10 cellular contexts compared by ENCODE assay signal in the genomic region with DNA sequence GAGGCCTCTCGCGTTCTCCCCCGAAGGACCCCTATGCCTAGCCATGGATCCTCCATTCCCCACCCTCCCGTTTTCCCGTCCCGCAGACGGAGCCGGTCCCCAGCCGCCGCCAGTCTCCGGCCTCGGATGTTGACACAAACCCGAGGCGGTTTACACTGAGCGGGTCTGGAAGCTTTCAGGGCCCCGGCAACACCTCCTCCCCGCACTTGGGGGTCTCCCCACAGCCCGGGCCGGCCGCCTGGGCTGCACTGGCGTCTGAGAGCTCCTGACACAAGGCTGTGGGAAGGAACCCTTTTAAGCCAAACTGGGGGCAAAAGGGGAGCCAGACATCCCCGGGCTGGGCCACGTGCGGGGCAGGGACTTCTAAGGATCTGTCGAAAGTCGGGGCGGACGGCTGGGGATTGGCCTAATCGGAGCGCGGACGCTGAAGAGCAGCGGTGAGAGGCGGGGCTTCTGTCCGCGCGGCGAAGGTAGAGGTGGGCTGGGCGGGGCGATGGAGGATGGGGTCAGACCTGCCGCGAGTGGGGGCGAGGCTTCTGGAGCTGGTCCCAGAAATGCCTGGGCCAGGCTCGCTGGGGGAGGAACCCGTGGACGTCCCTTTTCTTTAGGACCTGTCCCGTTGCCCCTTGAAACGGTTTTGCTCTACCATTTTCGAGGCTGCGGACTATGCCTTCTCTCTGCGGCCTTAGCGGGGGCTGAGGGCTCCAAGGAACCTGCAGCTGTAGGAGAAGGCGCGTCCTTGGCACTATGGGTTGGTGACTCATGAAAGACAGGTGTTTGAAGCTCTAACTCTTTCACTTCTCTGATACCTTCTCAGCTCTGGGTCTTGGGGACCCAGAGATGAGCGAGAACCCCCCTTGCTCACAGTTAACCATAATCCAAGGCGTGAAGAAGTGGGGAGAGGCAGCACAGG. TPM values are rescaled to one million over a fixed set of nuclear protein-coding genes. Genes with fewer than 3 reads are reported as not detected.
DNase-seq lines count a peak whose midpoint lies in the region; ATAC-seq lines count a peak whose summit lies in the region.
"Had no signal": no experiment of that assay in that cellular context is flagged by ENCODE, and none has a peak within 500 bp of the region (broad histone marks: within the 10 kb centered on the region; RNA-seq: fewer than 3 reads in every experiment).

No MANE protein-coding gene starts in this region.

- H3K27me3 ChIP-seq in CD8-positive, alpha-beta memory T cell (ENCODE audit: insufficient read depth, low read length, poor library complexity, severe bottlenecking): peaks cover 17% of the 10 kb centered on the region
- peaks cover 61 to 64% of the 10 kb centered on the region in 2 donors for H3K27me3 ChIP-seq in duodenal mucosa (ENCODE audit: control insufficient read depth in 1 of 2, insufficient read depth in 2 of 2, low read length in 2 of 2)
- H3K27me3 ChIP-seq in neuronal stem cell (ENCODE audit: control insufficient read depth in 3 of 3, insufficient read depth in 3 of 3, low read depth in 1 of 3, low read length in 3 of 3): peaks cover 9 to 80% (median 73%) of the 10 kb centered on the region in 3 experiments

- ATAC-seq in HG03095 (IDR thresholded peaks at IDR 0.05; ENCODE audit: unreplicated experiment): no peak
- no peak for ATAC-seq in GM18861 (IDR thresholded peaks at IDR 0.05; ENCODE audit: unreplicated experiment)
- no peak for ATAC-seq in activated CD4-positive, CD25-positive, alpha-beta regulatory T cell treated with anti-CD3 and anti-CD28 coated beads, Interleukin-2, amount 50 U/mL, for 24 hours

- peaks cover 5 to 29% of the 10 kb centered on the region in 2 donors for H3K27me3 Mint-ChIP-seq in CD8-positive, alpha-beta memory T cell

- H2BK120ac ChIP-seq in neuronal stem cell (ENCODE audit: low read depth, low read length): no peak overlapping the region

- peak overlapping the region; percentile 74 for H3K18ac ChIP-seq in neuronal stem cell (ENCODE audit: low read length)

- H3K9me3 Mint-ChIP-seq in CD8-positive, alpha-beta memory T cell: no peaks in the 10 kb centered on the region

- H3K4me2 ChIP-seq in neuronal stem cell (ENCODE audit: insufficient read depth, low read length, poor library complexity, severe bottlenecking): peak overlapping the region; percentile 66

- peaks cover 0 to 1% (median under 1%) of the 10 kb centered on the region in 3 donors for H3K36me3 Mint-ChIP-seq in CD8-positive, alpha-beta memory T cell

- peak overlapping the region in 7 of 8 donors; percentile 51 to 87 (median 74) for H3K27ac Mint-ChIP-seq in CD8-positive, alpha-beta memory T cell

- H3K4me1 Mint-ChIP-seq in CD8-positive, alpha-beta memory T cell: peaks cover 14 to 50% (median 23%) of the 10 kb centered on the region in 3 donors

- no peaks in the 10 kb centered on the region for H3K36me3 ChIP-seq in CD8-positive, alpha-beta memory T cell (ENCODE audit: insufficient read depth, low read length)
- H3K36me3 ChIP-seq in duodenal mucosa (ENCODE audit: control insufficient read depth in 1 of 2, insufficient read depth in 2 of 2, low read length in 2 of 2) (no peaks in the 10 kb centered on the region), neuronal stem cell (replicated peaks in 1 of 2; ENCODE audit: control insufficient read depth in 2 of 2, insufficient read depth in 2 of 2, low read length in 2 of 2) (no peaks in the 10 kb centered on the region)
- H3K36me3 ChIP-seq: right lobe of liver had no signal

- WGBS in neuronal stem cell (ENCODE audit: extremely low coverage in 2 of 2, insufficient read length in 2 of 2, insufficient replicate concordance in 1 of 2), 2 donors: no CpG with 5 or more reads among the region's 56 CpGs

- no peak overlapping the region for H2BK12ac ChIP-seq in neuronal stem cell (ENCODE audit: low read length)

- H4K91ac ChIP-seq in neuronal stem cell (ENCODE audit: low read depth, low read length, poor library complexity): no peak overlapping the region

- H3K9me3 ChIP-seq in CD8-positive, alpha-beta memory T cell (ENCODE audit: low read length): no peaks in the 10 kb centered on the region
- no peaks in the 10 kb centered on the region for H3K9me3 ChIP-seq in duodenal mucosa (ENCODE audit: control insufficient read depth in 1 of 2, low read length in 2 of 2)
- H3K9me3 ChIP-seq in neuronal stem cell (replicated peaks in 1 of 2; ENCODE audit: control insufficient read depth in 2 of 2, insufficient read depth in 1 of 2, low read depth in 1 of 2, low read length in 2 of 2): peaks cover 0 to 3% of the 10 kb centered on the region in 2 donors
- H3K9me3 ChIP-seq: right lobe of liver had no signal

- peak overlapping the region; percentile 75 to 89 (median 80) for H3K4me3 Mint-ChIP-seq in CD8-positive, alpha-beta memory T cell

- H2AFZ ChIP-seq in neuronal stem cell (ENCODE audit: low read length): peak overlapping the region; percentile 96

- H3K4me3 ChIP-seq in CD8-positive, alpha-beta memory T cell (ENCODE audit: low read length): peak overlapping the region; percentile 78
- H3K4me3 ChIP-seq in duodenal mucosa (ENCODE audit: low read depth in 1 of 2, low read length in 2 of 2) (peak overlapping the region; percentile 36 to 60), neuronal stem cell (ENCODE audit: low read length in 2 of 2) (peak overlapping the region; percentile 53 to 54)

- peak overlapping the region; percentile 23 for H2AK5ac ChIP-seq in neuronal stem cell (ENCODE audit: low read depth, low read length)

- H3K4me1 ChIP-seq in CD8-positive, alpha-beta memory T cell (ENCODE audit: insufficient read depth, low read length): peaks cover 18% of the 10 kb centered on the region
- H3K4me1 ChIP-seq in duodenal mucosa (ENCODE audit: control insufficient read depth in 1 of 2, insufficient read depth in 2 of 2, low read length in 2 of 2): peaks cover 14 to 17% of the 10 kb centered on the region in 2 donors
- H3K4me1 ChIP-seq in neuronal stem cell (ENCODE audit: control insufficient read depth in 2 of 2, insufficient read depth in 1 of 2, low read depth in 1 of 2, low read length in 2 of 2): peaks cover 17 to 24% of the 10 kb centered on the region in 2 donors

- H3K9ac ChIP-seq in duodenal mucosa (ENCODE audit: low read depth in 1 of 2, low read length in 2 of 2): no peak overlapping the region
- H3K9ac ChIP-seq in neuronal stem cell (ENCODE audit: low read depth, low read length, poor library complexity): peak overlapping the region; percentile 9

- CTCF ChIA-PET in CD8-positive, alpha-beta memory T cell (lab: Charles Lee): interaction anchor here (0.8 to 3.0 kb wide), 6 partner anchors 9 to 117 kb away, joined by 3 to 20 read pairs (median 4); a partner anchor contains a TSS

- no peak overlapping the region for H2BK5ac ChIP-seq in neuronal stem cell (ENCODE audit: low read length)

- H3K23ac ChIP-seq in neuronal stem cell (ENCODE audit: low read depth, low read length, poor library complexity): peak overlapping the region; percentile 78

- peak in 3 of 5 donors; percentile 13 to 61 (median 35) for DNase-seq in CD8-positive, alpha-beta memory T cell
- DNase-seq in NCI-H1436 treated with DMSO at 0.1 percent for 48 hours (lab: John Stamatoyannopoulos, UW) (peak; percentile 7), neuronal stem cell (ENCODE audit: low spot score) (no peak), NCI-H2081 (lab: John Stamatoyannopoulos, UW) (no peak)
- DNase-seq: right lobe of liver had no signal

- POLR2A ChIA-PET in CD8-positive, alpha-beta memory T cell (lab: Charles Lee): interaction anchor here (0.6 to 2.0 kb wide), 6 partner anchors 11 to 1836 kb away, joined by 3 to 12 read pairs (median 5); a partner anchor contains a TSS

- H3K27ac ChIP-seq in CD8-positive, alpha-beta memory T cell (ENCODE audit: low read depth, low read length): no peak overlapping the region
- H3K27ac ChIP-seq in duodenal mucosa (ENCODE audit: low read depth, low read length) (no peak overlapping the region), neuronal stem cell (replicated peaks; ENCODE audit: low read length) (no peak overlapping the region)
- H3K27ac ChIP-seq: right lobe of liver had no signal

- no peak overlapping the region for H2BK15ac ChIP-seq in neuronal stem cell (ENCODE audit: low read length)

- no peak overlapping the region for H3K14ac ChIP-seq in neuronal stem cell (ENCODE audit: low read length)

- no peak overlapping the region for H4K8ac ChIP-seq in neuronal stem cell (ENCODE audit: low read depth, low read length)

- H3K4ac ChIP-seq in neuronal stem cell (ENCODE audit: low read length): no peak overlapping the region

- no peaks in the 10 kb centered on the region for H3K79me1 ChIP-seq in neuronal stem cell (ENCODE audit: low read depth, low read length)

RNA-seq across cellular contexts. Expression of a gene that starts 1.2 kb away (rescaled TPM):
- 1 to 10 TPM; 1.9 to 2.0 TPM for total RNA-seq in CD8-positive, alpha-beta memory T cell
- polyA plus RNA-seq in CD8-positive, alpha-beta memory T cell: 2.5 TPM
- 0.18 TPM for polyA plus RNA-seq in neuronal stem cell (2013, experiment 1 of 2)
- polyA plus RNA-seq in neuronal stem cell (2013, experiment 2 of 2): 0.11 TPM
- total RNA-seq: right lobe of liver had no signal

RNA-seq across cellular contexts. Expression of a gene that starts 20.5 kb away (rescaled TPM):
- total RNA-seq in CD8-positive, alpha-beta memory T cell: not detected
- not detected for polyA plus RNA-seq in CD8-positive, alpha-beta memory T cell
- 0.04 TPM for polyA plus RNA-seq in neuronal stem cell (2013, experiment 1 of 2)
- not detected for polyA plus RNA-seq in neuronal stem cell (2013, experiment 2 of 2)
- total RNA-seq: NCI-H460, right lobe of liver had no signal

RNA-seq across cellular contexts. Expression of a gene that starts 46.3 kb away (rescaled TPM):
- total RNA-seq in CD8-positive, alpha-beta memory T cell: 10 to 100 TPM; 61.2 to 65.2 TPM
- polyA plus RNA-seq in CD8-positive, alpha-beta memory T cell: 78.3 TPM
- 49.7 TPM for polyA plus RNA-seq in neuronal stem cell (2013, experiment 1 of 2)
- polyA plus RNA-seq in neuronal stem cell (2013, experiment 2 of 2): 46.8 TPM

RNA-seq across cellular contexts. Expression of a gene that starts 53.0 kb away (rescaled TPM):
- under 1 TPM; 0.07 to 0.09 TPM for total RNA-seq in CD8-positive, alpha-beta memory T cell
- polyA plus RNA-seq in CD8-positive, alpha-beta memory T cell: not detected
- 6.7 TPM for polyA plus RNA-seq in neuronal stem cell (2013, experiment 1 of 2)
- 6.9 TPM for polyA plus RNA-seq in neuronal stem cell (2013, experiment 2 of 2)

Comparison
In these comparisons a context has a peak if more than half of its experiments do, and no peak if none do; other contexts are left out.
1. DNase-seq: peak in CD8-positive, alpha-beta memory T cell (3 of 5) and NCI-H1436 treated with DMSO at 0.1 percent for 48 hours (single experiment); none in neuronal stem cell (single experiment) and NCI-H2081 (0 of 2).
2. Peak in every context shown above with its lines, with median percentiles within 50 percentile points of each other: H3K4me3 ChIP-seq.